In the genomic region with DNA sequence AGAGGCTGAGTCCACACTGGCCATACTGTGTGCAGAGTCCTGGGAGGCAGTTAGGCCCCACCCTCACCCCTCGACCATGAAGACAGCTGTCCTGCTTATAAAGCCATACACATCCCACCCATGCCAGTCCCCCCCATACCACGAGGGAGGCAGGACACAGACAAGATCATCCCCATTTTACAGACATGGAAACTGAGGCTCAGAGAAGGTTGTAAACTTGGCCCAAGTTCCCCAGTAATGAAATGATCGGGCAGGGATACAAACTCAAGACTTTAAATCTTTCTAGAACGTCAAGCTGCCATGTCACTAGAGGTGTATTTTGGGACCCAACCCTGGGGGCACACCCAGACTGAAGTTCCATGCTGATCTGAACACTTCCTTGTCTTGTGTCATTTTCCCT, we compare ENCODE assay signal across 34 cellular contexts. TPM values are rescaled to one million over a fixed set of nuclear protein-coding genes. Genes with fewer than 3 reads are reported as not detected.
"Had no signal": no experiment of that assay in that cellular context is flagged by ENCODE, and none has a peak within 500 bp of the region (broad histone marks: within the 10 kb centered on the region; RNA-seq: fewer than 3 reads in every experiment).

No MANE protein-coding gene starts in this region.

- H3K36me3 ChIP-seq: neural progenitor cell, neutrophil, prostate gland, suprapubic skin, transverse colon, vagina had no signal

- H3K9ac ChIP-seq: neural progenitor cell had no signal

- H3K27ac ChIP-seq: neural progenitor cell, neutrophil, pancreas, prostate gland, skin epidermis, spleen, suprapubic skin, testis, tibial artery, transverse colon, upper lobe of right lung, vagina had no signal

- H3K4me3 ChIP-seq: neural progenitor cell, pancreas, prostate gland, skin epidermis, smooth muscle cell, spleen, suprapubic skin, testis, tibial artery, transverse colon, upper lobe of right lung, vagina had no signal

- H3K9me3 ChIP-seq: pancreas, prostate gland, suprapubic skin, testis, tibial artery, transverse colon, upper lobe of right lung, vagina had no signal

- ATAC-seq: naive thymus-derived CD4-positive, alpha-beta T cell; pancreas; right cardiac atrium; sciatic nerve; stimulated activated memory B cell treated with anti-CD40 and anti-IgM and Interleukin-4, amounts not matched to agents 10 μg/mL and 1 μg/mL and 100 μg/mL, for 72 hours; stimulated activated naive CD8-positive, alpha-beta T cell treated with anti-CD3 and anti-CD28 coated beads, Interleukin-15, amount 100 ng/mL, for 72 hours; stimulated activated naive CD8-positive, alpha-beta T cell treated with anti-CD3 and anti-CD28 coated beads, Interleukin-15, Interleukin-2, amounts not matched to agents 100 U/mL and 50 U/mL, for 24 hours; upper lobe of right lung had no signal

- H3K4me1 ChIP-seq: neural progenitor cell, pancreas, prostate gland, suprapubic skin, testis, tibial artery, upper lobe of right lung, vagina had no signal

- DNase-seq: naive thymus-derived CD4-positive, alpha-beta T cell; nucleus accumbens; spleen; stimulated activated CD4-positive, alpha-beta T cell treated with anti-CD3 and anti-CD28 coated beads, Interleukin-12 subunit alpha, Interleukin-12 subunit beta, amount 100 ng/mL, for 4 hours; stimulated activated CD4-positive, alpha-beta T cell treated with anti-CD3 and anti-CD28 coated beads, Interleukin-1b, Interleukin-23, amount 100 ng/mL, for 48 hours; stimulated activated CD4-positive, alpha-beta T cell treated with anti-CD3 and anti-CD28 coated beads, Interleukin-4, amount 100 ng/mL, for 1 hour; stimulated activated CD4-positive, alpha-beta T cell treated with anti-CD3 and anti-CD28 coated beads, Interleukin-4, amount 100 ng/mL, for 4 hours; stimulated activated CD8-positive, alpha-beta memory T cell treated with anti-CD3 and anti-CD28 coated beads, Interleukin-4, amount 100 ng/mL, for 48 hours; stimulated activated naive CD4-positive, alpha-beta T cell; stimulated activated naive CD8-positive, alpha-beta T cell treated with anti-CD3 and anti-CD28 coated beads, Interleukin-15, amount 100 ng/mL, for 72 hours; stimulated activated naive CD8-positive, alpha-beta T cell treated with anti-CD3 and anti-CD28 coated beads, Interleukin-15, Interleukin-2, amounts not matched to agents 100 U/mL and 50 U/mL, for 24 hours; substantia nigra; testis; tibial artery; transverse colon; upper lobe of right lung had no signal

- H2AFZ ChIP-seq: neural progenitor cell had no signal

- H3K4me2 ChIP-seq: neural progenitor cell, smooth muscle cell had no signal

- H3K27me3 ChIP-seq: pancreas, testis, transverse colon, upper lobe of right lung, vagina had no signal

- FAIRE-seq: pancreas had no signal

RNA-seq across cellular contexts. Expression of a gene that starts 20.4 kb away (rescaled TPM):
- total RNA-seq: naive thymus-derived CD4-positive, alpha-beta T cell; omental fat pad; osteocyte; posterior vena cava; prostate gland; pulmonary artery endothelial cell; renal cortical epithelial cell; right cardiac atrium; sciatic nerve; smooth muscle cell; spleen; upper lobe of right lung; urinary bladder had no signal
- polyA plus RNA-seq: naive thymus-derived CD4-positive, alpha-beta T cell; neural cell; right cardiac atrium; smooth muscle cell; spleen; urinary bladder had no signal

RNA-seq across cellular contexts. Expression of a gene that starts 31.3 kb away (rescaled TPM):
- polyA plus RNA-seq: naive thymus-derived CD4-positive, alpha-beta T cell had no signal

RNA-seq across cellular contexts. Expression of a gene that starts 32.0 kb away (rescaled TPM):
- total RNA-seq: naive thymus-derived CD4-positive, alpha-beta T cell; omental fat pad; osteocyte; pancreas; posterior vena cava; pulmonary artery endothelial cell; renal cortical epithelial cell; right cardiac atrium; sciatic nerve; smooth muscle cell; spleen; upper lobe of right lung; urinary bladder; vagina had no signal
- polyA plus RNA-seq: naive thymus-derived CD4-positive, alpha-beta T cell; neural cell; pancreas; right cardiac atrium; smooth muscle cell; spleen; urinary bladder had no signal

RNA-seq across cellular contexts. Expression of a gene that starts 33.0 kb away (rescaled TPM):
- total RNA-seq: naive thymus-derived CD4-positive, alpha-beta T cell; omental fat pad; osteocyte; posterior vena cava; pulmonary artery endothelial cell; renal cortical epithelial cell; sciatic nerve; spleen; upper lobe of right lung had no signal
- polyA plus RNA-seq: naive thymus-derived CD4-positive, alpha-beta T cell; neural cell; spleen had no signal
